24 cellular contexts compared by ENCODE assay signal in the genomic region with DNA sequence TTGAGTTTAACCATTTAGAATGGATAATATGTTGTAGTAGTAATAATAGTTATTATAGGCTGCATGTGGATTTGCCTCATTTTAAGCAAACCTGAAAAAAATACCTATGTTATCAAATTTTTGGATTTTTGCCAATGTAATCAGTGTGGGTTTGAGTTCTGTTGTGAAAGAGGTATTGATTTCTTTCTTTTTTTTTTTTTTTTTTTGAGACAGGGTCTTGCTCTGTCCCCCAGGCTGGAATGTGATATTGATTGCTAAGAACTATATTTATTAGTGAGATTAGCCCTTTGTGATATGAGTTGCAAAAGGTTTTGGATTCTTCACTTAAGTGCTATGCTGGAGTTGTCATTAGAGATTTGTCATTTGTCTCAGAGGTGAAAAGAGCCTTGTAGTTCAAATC.
DNase-seq lines count a peak whose midpoint lies in the region; ATAC-seq, FAIRE-seq and TF ChIP-seq lines count a peak whose summit lies in the region.
"Had no signal": no experiment of that assay in that cellular context is flagged by ENCODE, and none has a peak within 500 bp of the region (broad histone marks: within the 10 kb centered on the region; RNA-seq: fewer than 3 reads in every experiment).

No MANE protein-coding gene starts in this region.

- no peaks in the 10 kb centered on the region for H4K20me1 ChIP-seq in HepG2 (ENCODE audit: insufficient read depth, low read length)

- no peaks in the 10 kb centered on the region for H3K27me3 ChIP-seq in HepG2 (ENCODE audit: control insufficient read depth in 1 of 2, insufficient read depth in 2 of 2, low read length in 2 of 2)

- H3K9ac ChIP-seq in HepG2 (ENCODE audit: insufficient read depth, low read depth, low read length), result no peak overlapping the region

- no peak overlapping the region for H3K4me3 ChIP-seq in HepG2 (replicated peaks in 1 of 3; ENCODE audit: insufficient read depth in 1 of 3, low read depth in 2 of 3, low read length in 3 of 3)
- H3K4me3 ChIP-seq: SK-N-MC had no signal

- intact Hi-C loops in HepG2 (cut with micrococcal nuclease; ENCODE audit: unreplicated experiment) (no loop called here), left colon (cut with DNase I, micrococcal nuclease) (no loop called here)

- peaks cover 8% of the 10 kb centered on the region for H3K9me3 ChIP-seq in HepG2 (ENCODE audit: low read length)

- POLR2A ChIA-PET in HepG2 (lab: Yijun Ruan, JAX), result no interaction called here

- no peak overlapping the region for H3K27ac ChIP-seq in HepG2 (ENCODE audit: extremely low read length, insufficient read depth, low read length)
- H3K27ac ChIP-seq: 22Rv1, C4-2B, HL-60, SK-N-MC had no signal

- H3K36me3 ChIP-seq in HepG2 (replicated peaks in 1 of 2; ENCODE audit: control insufficient read depth in 1 of 2, insufficient read depth in 2 of 2, low read length in 2 of 2), result no peaks in the 10 kb centered on the region

- no peak for FAIRE-seq in HepG2 (lab: Jason Lieb, UNC)
- FAIRE-seq: GM12892, GM19239, RCC 7860 had no signal

- TF ChIP-seq CTCF in HepG2 (CRISPR knock-in tag; IDR thresholded peaks at IDR 0.05), result no peak

- TF ChIP-seq EP300 in HepG2 (IDR thresholded peaks at IDR 0.05; ENCODE audit: low read depth in 2 of 2, low read length in 2 of 2) (peak in 1 of 2 experiments; percentile 43; a peak in 2 of 4 replicates), HepG2 (CRISPR knock-in tag; IDR thresholded peaks at IDR 0.05; ENCODE audit: borderline replicate concordance) (no peak)

- H3K4me1 ChIP-seq in HepG2 (ENCODE audit: insufficient read depth, low read length), result peaks cover 24% of the 10 kb centered on the region

- CTCF ChIA-PET in HepG2 (lab: Yijun Ruan, JAX; ENCODE audit: low intra/inter-chr PET ratio, low total read pairs), result no interaction called here

- in situ Hi-C loops in HepG2 (cut with HindIII; ENCODE audit: extremely low pct_ligation_motif_present, low pct_unique_long_range_greater_than_20kb), result no loop called here

- peak; percentile 21 for DNase-seq in NCI-H2171 treated with DMSO at 0.1 percent for 48 hours (lab: John Stamatoyannopoulos, UW)
- no peak for DNase-seq in NCI-H2171 (lab: John Stamatoyannopoulos, UW)
- DNase-seq in COR-L47 (lab: John Stamatoyannopoulos, UW), result peak; percentile 27
- DNase-seq in NCI-H2227 (lab: John Stamatoyannopoulos, UW; ENCODE audit: unreplicated experiment), result peak; percentile 74
- DNase-seq in HepG2 (ENCODE audit: low spot score), result peak; percentile 27
- no peak for DNase-seq in left colon
- DNase-seq: CD8-positive, alpha-beta T cell; DND-41; Kasumi-1; NCI-H1092 treated with DMSO at 0.1 percent for 48 hours; NCI-H1436; NCI-H1930; NCI-H446; NCI-H524 treated with DMSO at 0.1 percent for 48 hours; SIG-M5 had no signal

- peaks cover 3% of the 10 kb centered on the region for H3K79me2 ChIP-seq in HepG2 (ENCODE audit: insufficient read depth, low read length)

- no TSS peak for BruUV-seq in HepG2 (replicated peaks; lab: Mats Ljungman, UMichigan)

- peak; percentile 61 for ATAC-seq in HepG2
- no peak for ATAC-seq in GM21723 (IDR thresholded peaks at IDR 0.05; ENCODE audit: unreplicated experiment)
- no peak for ATAC-seq in left colon
- ATAC-seq in GM18517 (IDR thresholded peaks at IDR 0.05; ENCODE audit: unreplicated experiment), result no peak
- ATAC-seq: CD8-positive, alpha-beta T cell had no signal

- no peak overlapping the region for H3K4me2 ChIP-seq in HepG2 (ENCODE audit: low read depth, low read length)

- no peak overlapping the region for H2AFZ ChIP-seq in HepG2 (ENCODE audit: low read length)

- no peak for TF ChIP-seq POLR2A in HepG2 (IDR thresholded peaks at IDR 0.05; ENCODE audit: insufficient read depth in 1 of 2, low read depth in 2 of 2, low read length in 2 of 2)

- no peak for TF ChIP-seq RAD21 in HepG2 (CRISPR knock-in tag; IDR thresholded peaks at IDR 0.05)

TF ChIP-seq in HepG2, 621 proteins besides CTCF, POLR2A, EP300 and RAD21 (continues in another document):
- TF ChIP-seq NFIC (IDR thresholded peaks at IDR 0.05; ENCODE audit: low read length) (peak; percentile 95), LCORL (IDR thresholded peaks at IDR 0.05) (peak; percentile 48; the same call in 1 of the 2 replicates), LCORL (CRISPR knock-in tag; IDR thresholded peaks at IDR 0.05) (no peak), ZSCAN9 (CRISPR knock-in tag; IDR thresholded peaks at IDR 0.05; ENCODE audit: borderline replicate concordance) (no peak), ZNF557 (CRISPR knock-in tag; IDR thresholded peaks at IDR 0.05) (no peak), BCL6 (CRISPR knock-in tag; IDR thresholded peaks at IDR 0.05) (0 out of 2 replicates have a peak, but pooled peaks have one; percentile 12), ZNF891 (CRISPR knock-in tag; IDR thresholded peaks at IDR 0.05) (no peak)
- TF ChIP-seq, protein P1, sequence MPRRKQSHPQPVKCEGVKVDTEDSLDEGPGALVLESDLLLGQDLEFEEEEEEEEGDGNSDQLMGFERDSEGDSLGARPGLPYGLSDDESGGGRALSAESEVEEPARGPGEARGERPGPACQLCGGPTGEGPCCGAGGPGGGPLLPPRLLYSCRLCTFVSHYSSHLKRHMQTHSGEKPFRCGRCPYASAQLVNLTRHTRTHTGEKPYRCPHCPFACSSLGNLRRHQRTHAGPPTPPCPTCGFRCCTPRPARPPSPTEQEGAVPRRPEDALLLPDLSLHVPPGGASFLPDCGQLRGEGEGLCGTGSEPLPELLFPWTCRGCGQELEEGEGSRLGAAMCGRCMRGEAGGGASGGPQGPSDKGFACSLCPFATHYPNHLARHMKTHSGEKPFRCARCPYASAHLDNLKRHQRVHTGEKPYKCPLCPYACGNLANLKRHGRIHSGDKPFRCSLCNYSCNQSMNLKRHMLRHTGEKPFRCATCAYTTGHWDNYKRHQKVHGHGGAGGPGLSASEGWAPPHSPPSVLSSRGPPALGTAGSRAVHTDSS (CRISPR knock-in tag; conservative IDR thresholded peaks at IDR 0.05), result no peak
- TF ChIP-seq, protein P2, sequence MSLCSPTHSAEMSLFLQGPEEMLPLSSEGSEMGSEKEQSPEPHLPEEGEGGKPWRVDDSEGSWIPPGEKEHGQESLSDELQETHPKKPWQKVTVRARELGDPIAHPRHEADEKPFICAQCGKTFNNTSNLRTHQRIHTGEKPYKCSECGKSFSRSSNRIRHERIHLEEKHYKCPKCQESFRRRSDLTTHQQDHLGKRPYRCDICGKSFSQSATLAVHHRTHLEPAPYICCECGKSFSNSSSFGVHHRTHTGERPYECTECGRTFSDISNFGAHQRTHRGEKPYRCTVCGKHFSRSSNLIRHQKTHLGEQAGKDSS (CRISPR knock-in tag; IDR thresholded peaks at IDR 0.05; ENCODE audit: borderline replicate concordance, low read depth), result no peak
- TF ChIP-seq, protein P3, sequence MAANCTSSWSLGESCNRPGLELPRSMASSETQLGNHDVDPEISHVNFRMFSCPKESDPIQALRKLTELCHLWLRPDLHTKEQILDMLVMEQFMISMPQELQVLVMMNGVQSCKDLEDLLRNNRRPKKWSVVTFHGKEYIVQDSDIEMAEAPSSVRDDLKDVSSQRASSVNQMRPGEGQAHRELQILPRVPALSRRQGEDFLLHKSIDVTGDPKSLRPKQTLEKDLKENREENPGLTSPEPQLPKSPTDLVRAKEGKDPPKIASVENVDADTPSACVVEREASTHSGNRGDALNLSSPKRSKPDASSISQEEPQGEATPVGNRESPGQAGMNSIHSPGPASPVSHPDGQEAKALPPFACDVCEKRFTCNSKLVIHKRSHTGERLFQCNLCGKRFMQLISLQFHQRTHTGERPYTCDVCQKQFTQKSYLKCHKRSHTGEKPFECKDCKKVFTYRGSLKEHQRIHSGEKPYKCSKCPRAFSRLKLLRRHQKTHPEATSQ (CRISPR knock-in tag; IDR thresholded peaks at IDR 0.05; ENCODE audit: borderline replicate concordance), result no peak
- TF ChIP-seq, protein P4, sequence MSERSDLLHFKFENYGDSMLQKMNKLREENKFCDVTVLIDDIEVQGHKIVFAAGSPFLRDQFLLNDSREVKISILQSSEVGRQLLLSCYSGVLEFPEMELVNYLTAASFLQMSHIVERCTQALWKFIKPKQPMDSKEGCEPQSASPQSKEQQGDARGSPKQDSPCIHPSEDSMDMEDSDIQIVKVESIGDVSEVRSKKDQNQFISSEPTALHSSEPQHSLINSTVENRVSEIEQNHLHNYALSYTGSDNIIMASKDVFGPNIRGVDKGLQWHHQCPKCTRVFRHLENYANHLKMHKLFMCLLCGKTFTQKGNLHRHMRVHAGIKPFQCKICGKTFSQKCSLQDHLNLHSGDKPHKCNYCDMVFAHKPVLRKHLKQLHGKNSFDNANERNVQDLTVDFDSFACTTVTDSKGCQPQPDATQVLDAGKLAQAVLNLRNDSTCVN (CRISPR knock-in tag; IDR thresholded peaks at IDR 0.05; ENCODE audit: borderline replicate concordance), result no peak

Comparison
In these comparisons a context has a peak if more than half of its experiments do, and no peak if none do; other contexts are left out.
1. DNase-seq: peak in NCI-H2171 treated with DMSO at 0.1 percent for 48 hours (single experiment), COR-L47 (single experiment), NCI-H2227 (single experiment) and HepG2 (single experiment); none in NCI-H2171 (single experiment) and left colon (0 of 2).